In genomic region chr9:128001411-128002298, GRCh38 we compare ENCODE assay signal across 1 cellular context.
TF ChIP-seq lines count a peak whose summit lies in the region.

No MANE protein-coding gene starts in this region.

TF ChIP-seq in GM23338, 12 proteins besides CTCF, POLR2A, EP300 and RAD21 (continued from another document):
- TF ChIP-seq ZNF462 (CRISPR knock-in tag; IDR thresholded peaks at IDR 0.05) = no peak
- no peak for TF ChIP-seq EZH2phosphoT487 (IDR thresholded peaks at IDR 0.05; ENCODE audit: unreplicated experiment)
- TF ChIP-seq EZH2 (IDR thresholded peaks at IDR 0.05; ENCODE audit: low read depth, unreplicated experiment) = no peak
